9 cellular contexts compared by ENCODE assay signal in the genomic region with DNA sequence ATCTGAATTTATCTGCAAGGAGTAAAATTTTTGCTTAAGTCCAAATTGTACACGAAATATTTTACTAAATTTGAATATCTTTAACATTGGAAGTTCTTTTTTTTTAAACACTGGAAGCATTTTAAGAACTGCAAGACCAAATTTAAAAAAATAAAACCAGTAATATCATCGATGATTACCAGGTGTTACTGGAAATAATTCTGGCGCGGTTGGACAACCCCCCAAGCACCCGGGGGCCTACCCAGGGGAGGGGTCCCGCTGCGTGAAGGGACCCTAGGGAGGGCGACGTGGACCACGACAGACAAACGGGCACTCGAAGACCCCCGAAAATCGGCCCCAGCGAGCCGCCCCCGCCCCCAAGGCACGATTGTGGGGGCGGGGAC. TPM values are rescaled to one million over a fixed set of nuclear protein-coding genes. Genes with fewer than 3 reads are reported as not detected.
DNase-seq lines count a peak whose midpoint lies in the region; ATAC-seq and TF ChIP-seq lines count a peak whose summit lies in the region.
"Had no signal": no experiment of that assay in that cellular context is flagged by ENCODE, and none has a peak within 500 bp of the region (broad histone marks: within the 10 kb centered on the region; RNA-seq: fewer than 3 reads in every experiment).

No MANE protein-coding gene starts in this region.

- no peak for TF ChIP-seq CTCF in Panc1 (IDR thresholded peaks at IDR 0.05)
- TF ChIP-seq CTCF in epithelial cell of esophagus (IDR thresholded peaks at IDR 0.05; ENCODE audit: insufficient read depth, low read depth, low read length, missing control alignments) = no peak
- no peak for TF ChIP-seq CTCF in osteoblast (IDR thresholded peaks at IDR 0.05; ENCODE audit: extremely low read depth, low read depth, low read length)

- in situ Hi-C loops in Panc1 (cut with HindIII; ENCODE audit: low pct_unique_long_range_greater_than_20kb, low sequenced_read_pairs) = no loop called here

- no peaks in the 10 kb centered on the region for H3K27me3 ChIP-seq in CD4-positive, alpha-beta memory T cell (ENCODE audit: insufficient read depth, low read length)
- H3K27me3 ChIP-seq in Panc1 (ENCODE audit: control insufficient read depth, insufficient read depth, low read length) = no peaks in the 10 kb centered on the region
- no peaks in the 10 kb centered on the region for H3K27me3 ChIP-seq in osteoblast (ENCODE audit: insufficient read depth, low read length)

- H3K79me2 ChIP-seq in osteoblast (ENCODE audit: insufficient read depth, low read length) = peaks cover 46% of the 10 kb centered on the region

- H3K27me3 Mint-ChIP-seq in CD4-positive, alpha-beta memory T cell = no peaks in the 10 kb centered on the region

- H3K4me1 Mint-ChIP-seq in CD4-positive, alpha-beta memory T cell = peaks cover 11 to 43% (median 28%) of the 10 kb centered on the region in 4 donors

- H3K4me2 ChIP-seq in osteoblast (ENCODE audit: insufficient read depth, low read length) = peak overlapping the region; percentile 84

- H3K4me1 ChIP-seq in CD4-positive, alpha-beta memory T cell (ENCODE audit: insufficient read depth, low read length) = peaks cover 47% of the 10 kb centered on the region
- H3K4me1 ChIP-seq in Panc1 (ENCODE audit: control insufficient read depth, insufficient read depth, low read length) = peaks cover 15% of the 10 kb centered on the region
- peaks cover 32% of the 10 kb centered on the region for H3K4me1 ChIP-seq in osteoblast (ENCODE audit: insufficient read depth, low read length)

- peak overlapping the region; percentile 76 for H2AFZ ChIP-seq in osteoblast (ENCODE audit: low read length)

- CTCF ChIA-PET in CD4-positive, alpha-beta memory T cell (lab: Charles Lee; ENCODE audit: partially characterized antibody) = interaction anchor here (1.9 kb wide), 1 partner anchor 10 kb away, joined by 8 read pairs; no protein-coding TSS in a partner anchor
- CTCF ChIA-PET in Panc1 (lab: Charles Lee) = no interaction called here

- intact Hi-C loops in CD4-positive, alpha-beta memory T cell (cut with micrococcal nuclease) = loop anchor here (1.0 to 2.0 kb wide), 3 partner anchors 11 to 33 kb away; a partner anchor contains a TSS
- intact Hi-C loops in Panc1 (cut with micrococcal nuclease; ENCODE audit: unreplicated experiment) = no loop called here

- ATAC-seq in Panc1 = no peak

- peak overlapping the region in 1 of 2 donors; percentile 44 for H3K4me3 ChIP-seq in CD4-positive, alpha-beta memory T cell (ENCODE audit: low read length in 2 of 2)
- H3K4me3 ChIP-seq in Panc1 (ENCODE audit: low read depth in 2 of 2, low read length in 2 of 2) = peak overlapping the region; percentile 70 to 89
- H3K4me3 ChIP-seq in epithelial cell of esophagus (ENCODE audit: low read length) = peak overlapping the region; percentile 70
- H3K4me3 ChIP-seq in osteoblast (ENCODE audit: insufficient read depth, low read length) = peak overlapping the region; percentile 98

- H3K4me3 Mint-ChIP-seq in CD4-positive, alpha-beta memory T cell = peak overlapping the region; percentile 88 to 95 (median 94)

- POLR2A ChIA-PET in CD4-positive, alpha-beta memory T cell (lab: Charles Lee; ENCODE audit: partially characterized antibody) = interaction anchor here (7.5 to 13.8 kb wide), 3 partner anchors 8 to 32 kb away, joined by 158 to 251 read pairs (median 167); a partner anchor contains a TSS
- POLR2A ChIA-PET in Panc1 (lab: Charles Lee) = no interaction called here

- DNase-seq in CD4-positive, alpha-beta memory T cell = no peak
- DNase-seq in Panc1 (ENCODE audit: low read depth, low spot score) (no peak), epithelial cell of esophagus (ENCODE audit: low read depth) (no peak), osteoblast (ENCODE audit: insufficient read length, low spot score, missing footprints) (no peak), NOMO-1 (lab: John Stamatoyannopoulos, UW; ENCODE audit: unreplicated experiment in 2 of 2) (no peak), nucleus accumbens (lab: John Stamatoyannopoulos, UW) (no peak), SKM-1 (lab: John Stamatoyannopoulos, UW; ENCODE audit: unreplicated experiment) (no peak), NCI-H226 (no peak)

- H3K9me3 ChIP-seq in CD4-positive, alpha-beta memory T cell (ENCODE audit: control insufficient read depth in 1 of 2, low read length in 2 of 2) = no peaks in the 10 kb centered on the region
- H3K9me3 ChIP-seq in Panc1 (ENCODE audit: control insufficient read depth, insufficient read depth, low read depth, low read length) = no peaks in the 10 kb centered on the region
- H3K9me3 ChIP-seq in osteoblast (ENCODE audit: low read depth, low read length) = no peaks in the 10 kb centered on the region

- no TSS peak for BruUV-seq in Panc1 (replicated peaks; lab: Mats Ljungman, UMichigan)

- H3K27ac ChIP-seq in CD4-positive, alpha-beta memory T cell (ENCODE audit: low read depth, low read length) = peak overlapping the region; percentile 27
- H3K27ac ChIP-seq in Panc1 (ENCODE audit: low read length) (peak overlapping the region; percentile 93), osteoblast (ENCODE audit: low read depth, low read length) (peak overlapping the region; percentile 56)

- H3K36me3 Mint-ChIP-seq in CD4-positive, alpha-beta memory T cell = peaks cover 10 to 25% of the 10 kb centered on the region in 2 donors

- H4K20me1 ChIP-seq in osteoblast (ENCODE audit: insufficient read depth, low read length) = peaks cover 37% of the 10 kb centered on the region

- peaks cover 0 to 17% (median 0%) of the 10 kb centered on the region in 8 donors for H3K9me3 Mint-ChIP-seq in CD4-positive, alpha-beta memory T cell

- peak overlapping the region in 6 of 7 donors; percentile 19 to 99 (median 92) for H3K27ac Mint-ChIP-seq in CD4-positive, alpha-beta memory T cell

- H3K36me3 ChIP-seq in CD4-positive, alpha-beta memory T cell (ENCODE audit: insufficient read depth, low read length) = peaks cover 14% of the 10 kb centered on the region
- H3K36me3 ChIP-seq in Panc1 (ENCODE audit: control insufficient read depth, insufficient read depth, low read length) (peaks cover 7% of the 10 kb centered on the region; the same call in 1 of the 2 replicates), osteoblast (ENCODE audit: insufficient read depth, low read length) (peaks cover 21% of the 10 kb centered on the region)

RNA-seq across cellular contexts. Expression of a gene that starts 12.6 kb away (rescaled TPM):
- total RNA-seq in CD4-positive, alpha-beta memory T cell = 1 to 10 TPM; 1.3 to 1.5 TPM
- polyA plus RNA-seq in CD4-positive, alpha-beta memory T cell = 1 to 10 TPM; 1.1 to 1.7 TPM
- total RNA-seq in Panc1 (2021; ENCODE audit: unreplicated experiment) = 0.51 TPM
- 0.27 TPM for polyA plus RNA-seq in Panc1 (2012; ENCODE audit: insufficient read length)
- total RNA-seq in osteoblast = 0.72 TPM in 1 of 2 replicates, not detected in the other

RNA-seq across cellular contexts. Expression of a gene that starts 13.1 kb away (rescaled TPM):
- total RNA-seq in CD4-positive, alpha-beta memory T cell = under 1 TPM in 1 of 2 experiments, not detected in 1; 0.11 TPM
- polyA plus RNA-seq in CD4-positive, alpha-beta memory T cell = under 1 TPM; 0.07 TPM
- total RNA-seq in Panc1 (2021; ENCODE audit: unreplicated experiment) (not detected), osteoblast (under 0.01 TPM in 1 of 2 replicates, not detected in the other)
- polyA plus RNA-seq in Panc1 (2012; ENCODE audit: insufficient read length) = 0.15 TPM
- total RNA-seq: pulmonary artery endothelial cell had no signal

RNA-seq across cellular contexts. Expression of a gene that starts 19.7 kb away (rescaled TPM):
- total RNA-seq in CD4-positive, alpha-beta memory T cell = 10 to 100 TPM in 1 of 2 experiments, 1 to 10 TPM in 1; 7.5 to 12.7 TPM
- polyA plus RNA-seq in CD4-positive, alpha-beta memory T cell = not detected
- 21.9 TPM for total RNA-seq in Panc1 (2021; ENCODE audit: unreplicated experiment)
- polyA plus RNA-seq in Panc1 (2012; ENCODE audit: insufficient read length) = 10.3 TPM
- total RNA-seq in osteoblast = under 0.01 and 0.29 TPM in 2 replicates

RNA-seq across cellular contexts. Expression of a gene that starts 32.2 kb away (rescaled TPM):
- total RNA-seq in CD4-positive, alpha-beta memory T cell = 100 to 1,000 TPM; 140 to 141 TPM
- polyA plus RNA-seq in CD4-positive, alpha-beta memory T cell = 10 to 100 TPM in 1 of 2 donors, 1 to 10 TPM in 1; 8.3 to 37.8 TPM
- total RNA-seq in Panc1 (2021; ENCODE audit: unreplicated experiment) (103 TPM), osteoblast (27.1 and 27.9 TPM in 2 replicates)
- 129 TPM for polyA plus RNA-seq in Panc1 (2012; ENCODE audit: insufficient read length)

RNA-seq across cellular contexts. Expression of a gene that starts 32.7 kb away (rescaled TPM):
- total RNA-seq in CD4-positive, alpha-beta memory T cell = 10 to 100 TPM; 64.9 to 65.3 TPM
- 100 to 1,000 TPM; 105 to 119 TPM for polyA plus RNA-seq in CD4-positive, alpha-beta memory T cell
- total RNA-seq in Panc1 (2021; ENCODE audit: unreplicated experiment) = 78.6 TPM
- 74.7 TPM for polyA plus RNA-seq in Panc1 (2012; ENCODE audit: insufficient read length)
- total RNA-seq in osteoblast = 32.1 and 43.4 TPM in 2 replicates

Comparison
In these comparisons a context has a peak if more than half of its experiments do, and no peak if none do; other contexts are left out.
1. H3K27ac ChIP-seq: peak in every context shown above with its lines; median percentile 93 in Panc1; 56 in osteoblast; 27 in CD4-positive, alpha-beta memory T cell.